1 cellular context compared by ENCODE assay signal in the genomic region with DNA sequence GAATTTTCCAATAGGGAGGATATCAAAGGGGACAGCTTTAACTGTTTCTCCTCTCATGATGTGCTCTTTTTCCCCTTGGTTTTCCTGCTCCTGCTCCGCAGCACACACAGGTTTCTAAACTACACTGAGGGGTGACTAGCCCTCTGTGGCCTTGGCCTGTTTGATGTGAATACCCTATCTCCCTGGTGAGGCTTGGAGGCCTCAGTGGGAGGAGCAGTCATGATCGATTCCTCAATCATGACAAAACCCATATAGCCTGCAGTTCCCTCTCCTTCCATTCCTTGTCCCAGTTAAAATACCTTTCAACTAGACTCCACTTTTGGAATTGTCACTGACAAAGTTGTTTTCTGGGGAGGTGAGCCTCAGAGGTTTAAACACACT.
TF ChIP-seq lines count a peak whose summit lies in the region.

No MANE protein-coding gene starts in this region.

TF ChIP-seq in K562, 482 proteins besides CTCF, POLR2A, EP300 and RAD21 (continued from another document):
- TF ChIP-seq, protein P1, sequence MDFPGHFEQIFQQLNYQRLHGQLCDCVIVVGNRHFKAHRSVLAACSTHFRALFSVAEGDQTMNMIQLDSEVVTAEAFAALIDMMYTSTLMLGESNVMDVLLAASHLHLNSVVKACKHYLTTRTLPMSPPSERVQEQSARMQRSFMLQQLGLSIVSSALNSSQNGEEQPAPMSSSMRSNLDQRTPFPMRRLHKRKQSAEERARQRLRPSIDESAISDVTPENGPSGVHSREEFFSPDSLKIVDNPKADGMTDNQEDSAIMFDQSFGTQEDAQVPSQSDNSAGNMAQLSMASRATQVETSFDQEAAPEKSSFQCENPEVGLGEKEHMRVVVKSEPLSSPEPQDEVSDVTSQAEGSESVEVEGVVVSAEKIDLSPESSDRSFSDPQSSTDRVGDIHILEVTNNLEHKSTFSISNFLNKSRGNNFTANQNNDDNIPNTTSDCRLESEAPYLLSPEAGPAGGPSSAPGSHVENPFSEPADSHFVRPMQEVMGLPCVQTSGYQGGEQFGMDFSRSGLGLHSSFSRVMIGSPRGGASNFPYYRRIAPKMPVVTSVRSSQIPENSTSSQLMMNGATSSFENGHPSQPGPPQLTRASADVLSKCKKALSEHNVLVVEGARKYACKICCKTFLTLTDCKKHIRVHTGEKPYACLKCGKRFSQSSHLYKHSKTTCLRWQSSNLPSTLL (IDR thresholded peaks at IDR 0.05), result no peak
- TF ChIP-seq, protein P2, sequence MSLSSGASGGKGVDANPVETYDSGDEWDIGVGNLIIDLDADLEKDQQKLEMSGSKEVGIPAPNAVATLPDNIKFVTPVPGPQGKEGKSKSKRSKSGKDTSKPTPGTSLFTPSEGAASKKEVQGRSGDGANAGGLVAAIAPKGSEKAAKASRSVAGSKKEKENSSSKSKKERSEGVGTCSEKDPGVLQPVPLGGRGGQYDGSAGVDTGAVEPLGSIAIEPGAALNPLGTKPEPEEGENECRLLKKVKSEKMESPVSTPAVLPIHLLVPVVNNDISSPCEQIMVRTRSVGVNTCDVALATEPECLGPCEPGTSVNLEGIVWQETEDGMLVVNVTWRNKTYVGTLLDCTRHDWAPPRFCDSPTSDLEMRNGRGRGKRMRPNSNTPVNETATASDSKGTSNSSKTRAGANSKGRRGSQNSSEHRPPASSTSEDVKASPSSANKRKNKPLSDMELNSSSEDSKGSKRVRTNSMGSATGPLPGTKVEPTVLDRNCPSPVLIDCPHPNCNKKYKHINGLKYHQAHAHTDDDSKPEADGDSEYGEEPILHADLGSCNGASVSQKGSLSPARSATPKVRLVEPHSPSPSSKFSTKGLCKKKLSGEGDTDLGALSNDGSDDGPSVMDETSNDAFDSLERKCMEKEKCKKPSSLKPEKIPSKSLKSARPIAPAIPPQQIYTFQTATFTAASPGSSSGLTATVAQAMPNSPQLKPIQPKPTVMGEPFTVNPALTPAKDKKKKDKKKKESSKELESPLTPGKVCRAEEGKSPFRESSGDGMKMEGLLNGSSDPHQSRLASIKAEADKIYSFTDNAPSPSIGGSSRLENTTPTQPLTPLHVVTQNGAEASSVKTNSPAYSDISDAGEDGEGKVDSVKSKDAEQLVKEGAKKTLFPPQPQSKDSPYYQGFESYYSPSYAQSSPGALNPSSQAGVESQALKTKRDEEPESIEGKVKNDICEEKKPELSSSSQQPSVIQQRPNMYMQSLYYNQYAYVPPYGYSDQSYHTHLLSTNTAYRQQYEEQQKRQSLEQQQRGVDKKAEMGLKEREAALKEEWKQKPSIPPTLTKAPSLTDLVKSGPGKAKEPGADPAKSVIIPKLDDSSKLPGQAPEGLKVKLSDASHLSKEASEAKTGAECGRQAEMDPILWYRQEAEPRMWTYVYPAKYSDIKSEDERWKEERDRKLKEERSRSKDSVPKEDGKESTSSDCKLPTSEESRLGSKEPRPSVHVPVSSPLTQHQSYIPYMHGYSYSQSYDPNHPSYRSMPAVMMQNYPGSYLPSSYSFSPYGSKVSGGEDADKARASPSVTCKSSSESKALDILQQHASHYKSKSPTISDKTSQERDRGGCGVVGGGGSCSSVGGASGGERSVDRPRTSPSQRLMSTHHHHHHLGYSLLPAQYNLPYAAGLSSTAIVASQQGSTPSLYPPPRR (CRISPR knock-in tag; IDR thresholded peaks at IDR 0.05; ENCODE audit: borderline replicate concordance), result no peak
- no peak for TF ChIP-seq ZNF184 (CRISPR knock-in tag; IDR thresholded peaks at IDR 0.05)
- no peak for TF ChIP-seq FIP1L1 (IDR thresholded peaks at IDR 0.05; ENCODE audit: low read depth, low read length, poor library complexity, severe bottlenecking)
- TF ChIP-seq ZFP30 (CRISPR knock-in tag; IDR thresholded peaks at IDR 0.05; ENCODE audit: borderline replicate concordance), result no peak
- no peak for TF ChIP-seq TEAD4 (IDR thresholded peaks at IDR 0.05; ENCODE audit: low read length)
- no peak for TF ChIP-seq TEAD4 (CRISPR knock-in tag; IDR thresholded peaks at IDR 0.05; ENCODE audit: borderline replicate concordance)
- TF ChIP-seq ZNF780A (CRISPR knock-in tag; IDR thresholded peaks at IDR 0.05), result no peak
- TF ChIP-seq, protein P3, sequence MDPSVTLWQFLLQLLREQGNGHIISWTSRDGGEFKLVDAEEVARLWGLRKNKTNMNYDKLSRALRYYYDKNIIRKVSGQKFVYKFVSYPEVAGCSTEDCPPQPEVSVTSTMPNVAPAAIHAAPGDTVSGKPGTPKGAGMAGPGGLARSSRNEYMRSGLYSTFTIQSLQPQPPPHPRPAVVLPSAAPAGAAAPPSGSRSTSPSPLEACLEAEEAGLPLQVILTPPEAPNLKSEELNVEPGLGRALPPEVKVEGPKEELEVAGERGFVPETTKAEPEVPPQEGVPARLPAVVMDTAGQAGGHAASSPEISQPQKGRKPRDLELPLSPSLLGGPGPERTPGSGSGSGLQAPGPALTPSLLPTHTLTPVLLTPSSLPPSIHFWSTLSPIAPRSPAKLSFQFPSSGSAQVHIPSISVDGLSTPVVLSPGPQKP (CRISPR knock-in tag; IDR thresholded peaks at IDR 0.05), result no peak
- no peak for TF ChIP-seq EHMT2 (IDR thresholded peaks at IDR 0.05)
- TF ChIP-seq ZNF449 (CRISPR knock-in tag; IDR thresholded peaks at IDR 0.05), result no peak
